17 cellular contexts compared by ENCODE assay signal in the genomic region with DNA sequence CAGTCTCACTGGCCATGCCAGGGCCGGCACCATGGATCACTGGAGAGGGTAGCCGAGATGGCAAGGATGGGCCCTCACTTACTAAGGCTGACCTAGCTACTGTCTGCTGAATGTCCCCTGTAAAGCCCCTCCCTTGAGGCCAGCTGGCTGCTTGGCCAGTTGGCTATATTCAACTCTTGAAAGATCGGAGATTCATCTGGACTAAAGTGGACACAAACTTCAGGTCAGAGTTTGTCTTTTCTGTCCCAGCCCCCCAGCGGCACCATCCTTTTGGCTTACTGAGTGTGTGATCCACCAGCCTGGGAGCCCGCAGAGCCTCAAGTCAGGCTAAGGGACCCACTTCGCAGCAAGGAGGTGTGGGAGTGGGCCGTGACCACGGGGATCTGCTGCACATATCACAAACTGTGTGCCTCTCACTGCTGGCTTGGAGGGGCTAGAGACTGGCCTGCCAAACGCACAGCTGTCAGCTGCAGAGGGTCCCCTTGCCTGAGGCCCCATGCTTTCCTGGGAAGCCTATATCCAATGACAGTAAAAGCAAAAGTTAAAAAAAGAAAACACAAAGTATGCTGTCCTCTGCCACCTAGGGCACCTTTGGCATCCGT.
DNase-seq lines count a peak whose midpoint lies in the region; ATAC-seq, FAIRE-seq and TF ChIP-seq lines count a peak whose summit lies in the region.
"Had no signal": no experiment of that assay in that cellular context is flagged by ENCODE, and none has a peak within 500 bp of the region (broad histone marks: within the 10 kb centered on the region; RNA-seq: fewer than 3 reads in every experiment).

No MANE protein-coding gene starts in this region.

- no peak for TF ChIP-seq EP300 in suprapubic skin (IDR thresholded peaks at IDR 0.05)

- no peak for FAIRE-seq in kidney (lab: Jason Lieb, UNC)
- FAIRE-seq: GM12891 had no signal

- no peak overlapping the region for H3K27ac ChIP-seq in kidney (ENCODE audit: low read depth in 2 of 2, low read length in 2 of 2)
- H3K27ac ChIP-seq in suprapubic skin = no peak overlapping the region
- H3K27ac ChIP-seq: C4-2B, KMS-11 had no signal

- 82% methylated on average over 8 of the region's 10 CpGs for WGBS in suprapubic skin

- TF ChIP-seq POLR2A in suprapubic skin (IDR thresholded peaks at IDR 0.05) = no peak

- no peak overlapping the region for H3K9ac ChIP-seq in kidney (ENCODE audit: low read length in 2 of 2)
- H3K9ac ChIP-seq: KMS-11 had no signal

- no peaks in the 10 kb centered on the region for H3K36me3 ChIP-seq in H7 (replicated peaks; ENCODE audit: control insufficient read depth, insufficient read depth, low read length)
- no peaks in the 10 kb centered on the region for H3K36me3 ChIP-seq in kidney (ENCODE audit: control insufficient read depth in 1 of 2, insufficient read depth in 2 of 2, low read length in 2 of 2)
- H3K36me3 ChIP-seq in suprapubic skin = no peaks in the 10 kb centered on the region

- H3K4me1 ChIP-seq in kidney (ENCODE audit: control insufficient read depth in 1 of 2, insufficient read depth in 1 of 2, low read depth in 1 of 2, low read length in 2 of 2) (no peaks in the 10 kb centered on the region), suprapubic skin (peaks cover 6% of the 10 kb centered on the region)

- no peak for TF ChIP-seq CTCF in kidney (IDR thresholded peaks at IDR 0.05; ENCODE audit: borderline replicate concordance, extremely low read depth, insufficient read depth)
- TF ChIP-seq CTCF in suprapubic skin (IDR thresholded peaks at IDR 0.05) = no peak

- no peak for ATAC-seq in GM21423 (IDR thresholded peaks at IDR 0.05; ENCODE audit: unreplicated experiment)

- peak; percentile 58 for DNase-seq in activated effector memory CD4-positive, alpha-beta T cell treated with anti-CD3 and anti-CD28 coated beads, Interleukin-2, amount 50 U/mL, for 16 hours
- no peak for DNase-seq in activated effector memory CD4-positive, alpha-beta T cell treated with Interleukin-2 at 50 U/mL for 16 hours
- DNase-seq in H7 (peak; percentile 32), kidney (peak; percentile 48), suprapubic skin (ENCODE audit: low spot score in 2 of 2) (peak; percentile 41 to 50), HuH-7.5 (ENCODE audit: low spot score) (no peak)
- DNase-seq: DMS 273 treated with DMSO at 0.1 percent for 48 hours, GF-D8, GOT3, NCI-H1048, NCI-H146, NCI-H2081, NCI-H510A treated with DMSO at 0.1 percent for 48 hours had no signal

- H3K27me3 ChIP-seq in H7 (ENCODE audit: control insufficient read depth, insufficient read depth, low read length) = no peaks in the 10 kb centered on the region
- H3K27me3 ChIP-seq in suprapubic skin = no peaks in the 10 kb centered on the region

- intact Hi-C loops in kidney (cut with DNase I) = no loop called here

- H3K4me3 ChIP-seq in H7 (ENCODE audit: insufficient read depth, low read depth, low read length) = no peak overlapping the region
- no peak overlapping the region for H3K4me3 ChIP-seq in kidney (ENCODE audit: low read length in 2 of 2)
- no peak overlapping the region for H3K4me3 ChIP-seq in suprapubic skin

- H3K9me3 ChIP-seq in kidney (ENCODE audit: control insufficient read depth in 1 of 2, low read length in 2 of 2) (peaks cover 3 to 15% of the 10 kb centered on the region in 2 donors), suprapubic skin (peaks cover 5% of the 10 kb centered on the region)

Comparison
In these comparisons a context has a peak if more than half of its experiments do, and no peak if none do; other contexts are left out.
1. DNase-seq: peak in activated effector memory CD4-positive, alpha-beta T cell treated with anti-CD3 and anti-CD28 coated beads, Interleukin-2, amount 50 U/mL, for 16 hours (single experiment), H7 (single experiment), kidney (single experiment) and suprapubic skin (2 of 2); none in activated effector memory CD4-positive, alpha-beta T cell treated with Interleukin-2 at 50 U/mL for 16 hours (single experiment) and HuH-7.5 (single experiment).